Comparison of ENCODE assay signal across 25 cellular contexts in the genomic region with DNA sequence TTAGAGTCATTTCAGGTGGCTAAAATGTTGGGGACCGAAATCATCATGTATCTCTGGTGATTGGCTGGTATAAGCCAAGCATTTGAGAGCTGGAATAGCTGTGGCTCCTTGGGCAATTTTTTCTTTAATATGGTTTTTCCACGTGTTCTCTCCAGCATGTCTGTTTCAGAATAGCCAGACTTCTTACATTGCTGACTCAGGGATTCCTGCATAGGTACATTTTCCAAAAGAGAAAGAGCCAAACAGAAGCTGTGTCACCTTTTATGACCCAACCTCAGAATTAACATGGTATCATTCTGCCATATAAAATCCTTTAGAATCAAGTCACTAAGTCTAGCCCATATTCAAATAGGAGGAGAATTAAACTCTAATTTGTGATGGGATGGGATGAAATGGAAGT.
DNase-seq lines count a peak whose midpoint lies in the region; ATAC-seq, FAIRE-seq and TF ChIP-seq lines count a peak whose summit lies in the region.
"Had no signal": no experiment of that assay in that cellular context is flagged by ENCODE, and none has a peak within 500 bp of the region (broad histone marks: within the 10 kb centered on the region; RNA-seq: fewer than 3 reads in every experiment).

No MANE protein-coding gene starts in this region.

- no peak overlapping the region for H2BK12ac ChIP-seq in H1 (ENCODE audit: low read depth, low read length)

- H3K18ac ChIP-seq in IMR-90 (ENCODE audit: low read depth, low read length) = no peak overlapping the region
- H3K18ac ChIP-seq in H1 (ENCODE audit: extremely low read depth, low read length) = no peak overlapping the region

- no peak overlapping the region for H3K4me3 ChIP-seq in HepG2 (replicated peaks in 1 of 3; ENCODE audit: insufficient read depth in 1 of 3, low read depth in 2 of 3, low read length in 3 of 3)
- no peak overlapping the region for H3K4me3 ChIP-seq in right lobe of liver
- no peak overlapping the region for H3K4me3 ChIP-seq in IMR-90 (ENCODE audit: insufficient read depth, low read depth, low read length)
- H3K4me3 ChIP-seq in H1 (ENCODE audit: extremely low read depth in 1 of 4, insufficient read depth in 2 of 4, low read depth in 3 of 4, low read length in 4 of 4) = no peak overlapping the region
- H3K4me3 ChIP-seq: BLaER1, GM12878 had no signal

- H2BK15ac ChIP-seq in IMR-90 (ENCODE audit: low read depth, low read length) = no peak overlapping the region
- no peak overlapping the region for H2BK15ac ChIP-seq in H1 (ENCODE audit: low read length)

- H3K27me3 ChIP-seq in HepG2 (ENCODE audit: control insufficient read depth in 1 of 2, insufficient read depth in 2 of 2, low read length in 2 of 2) = no peaks in the 10 kb centered on the region
- no peaks in the 10 kb centered on the region for H3K27me3 ChIP-seq in right lobe of liver
- H3K27me3 ChIP-seq in IMR-90 (ENCODE audit: control insufficient read depth, insufficient read depth, low read length) = no peaks in the 10 kb centered on the region
- no peaks in the 10 kb centered on the region for H3K27me3 ChIP-seq in H1 (replicated peaks in 1 of 4; ENCODE audit: control insufficient read depth in 3 of 4, extremely low read depth in 1 of 4, insufficient read depth in 3 of 4, low read length in 3 of 4)
- H3K27me3 ChIP-seq: BLaER1 had no signal

- H4K20me1 ChIP-seq in HepG2 (ENCODE audit: insufficient read depth, low read length) (no peaks in the 10 kb centered on the region), IMR-90 (ENCODE audit: insufficient read depth, low read length) (no peaks in the 10 kb centered on the region), H1 (replicated peaks in 1 of 2; ENCODE audit: control insufficient read depth in 1 of 2, insufficient read depth in 2 of 2, low read length in 2 of 2) (no peaks in the 10 kb centered on the region)
- H4K20me1 ChIP-seq: BLaER1 had no signal

- no peak overlapping the region for H2BK5ac ChIP-seq in IMR-90 (ENCODE audit: low read depth, low read length, poor library complexity, severe bottlenecking)
- H2BK5ac ChIP-seq in H1 (ENCODE audit: low read depth, low read length) = no peak overlapping the region

- H3K79me1 ChIP-seq in IMR-90 (ENCODE audit: low read depth in 1 of 2, low read length in 2 of 2) (no peaks in the 10 kb centered on the region), H1 (ENCODE audit: low read depth, low read length) (no peaks in the 10 kb centered on the region)

- H3K23me2 ChIP-seq in H1 (ENCODE audit: low read depth, low read length) = no peaks in the 10 kb centered on the region

- POLR2A ChIA-PET in HepG2 (lab: Yijun Ruan, JAX) = no interaction called here
- POLR2A ChIA-PET in IMR-90 (lab: Charles Lee; ENCODE audit: unreplicated experiment) = interaction anchor here (0.6 kb wide), 1 partner anchor 87 kb away, joined by 3 read pairs; no protein-coding TSS in a partner anchor
- POLR2A ChIA-PET in H1 (lab: Charles Lee; ENCODE audit: partially characterized antibody) = no interaction called here

- H2BK20ac ChIP-seq in IMR-90 (ENCODE audit: low read depth, low read length) (no peak overlapping the region), H1 (ENCODE audit: low read length) (no peak overlapping the region)

- H3K36me3 ChIP-seq in HepG2 (replicated peaks in 1 of 2; ENCODE audit: control insufficient read depth in 1 of 2, insufficient read depth in 2 of 2, low read length in 2 of 2) = no peaks in the 10 kb centered on the region
- H3K36me3 ChIP-seq in right lobe of liver = no peaks in the 10 kb centered on the region
- H3K36me3 ChIP-seq in IMR-90 (ENCODE audit: control insufficient read depth, insufficient read depth, low read length) = no peaks in the 10 kb centered on the region
- H3K36me3 ChIP-seq in H1 (ENCODE audit: control insufficient read depth in 2 of 4, insufficient read depth in 4 of 4, low read length in 3 of 4) = no peaks in the 10 kb centered on the region
- H3K36me3 ChIP-seq: BE2C, BLaER1 had no signal

- H3K23ac ChIP-seq in IMR-90 (ENCODE audit: low read depth, low read length) = no peak overlapping the region
- no peak overlapping the region for H3K23ac ChIP-seq in H1 (ENCODE audit: insufficient read length)

- no peak for ATAC-seq in HepG2
- ATAC-seq in right lobe of liver = no peak
- no peak for ATAC-seq in IMR-90 (ENCODE audit: low read depth)
- ATAC-seq: GM12878 had no signal

- TF ChIP-seq EP300 in HepG2 (IDR thresholded peaks at IDR 0.05; ENCODE audit: low read depth in 2 of 2, low read length in 2 of 2) (no peak), HepG2 (CRISPR knock-in tag; IDR thresholded peaks at IDR 0.05; ENCODE audit: borderline replicate concordance) (no peak), H1 (IDR thresholded peaks at IDR 0.05; ENCODE audit: borderline replicate concordance in 1 of 2, low read depth in 2 of 2, low read length in 2 of 2) (no peak)

- no peaks in the 10 kb centered on the region for H3K4me1 ChIP-seq in HepG2 (ENCODE audit: insufficient read depth, low read length)
- no peaks in the 10 kb centered on the region for H3K4me1 ChIP-seq in right lobe of liver
- H3K4me1 ChIP-seq in IMR-90 (ENCODE audit: control insufficient read depth, insufficient read depth, low read length) = no peaks in the 10 kb centered on the region
- H3K4me1 ChIP-seq in H1 (replicated peaks in 1 of 4; ENCODE audit: control insufficient read depth in 3 of 4, insufficient read depth in 4 of 4, low read length in 3 of 4) = no peaks in the 10 kb centered on the region
- H3K4me1 ChIP-seq: BE2C, BLaER1 had no signal

- H2BK120ac ChIP-seq in IMR-90 (ENCODE audit: low read depth, low read length) (no peak overlapping the region), H1 (replicated peaks; ENCODE audit: low read depth, low read length) (no peak overlapping the region)

- no peaks in the 10 kb centered on the region for H3K79me2 ChIP-seq in HepG2 (ENCODE audit: insufficient read depth, low read length)
- H3K79me2 ChIP-seq in H1 (ENCODE audit: control insufficient read depth in 1 of 2, insufficient read depth in 2 of 2, low read length in 2 of 2) = no peaks in the 10 kb centered on the region

- CTCF ChIA-PET in HepG2 (lab: Yijun Ruan, JAX; ENCODE audit: low intra/inter-chr PET ratio, low total read pairs) = no interaction called here
- CTCF ChIA-PET in IMR-90 (lab: Yijun Ruan, JAX) = no interaction called here
- CTCF ChIA-PET in H1 (lab: Charles Lee; ENCODE audit: partially characterized antibody) = no interaction called here

- BruUV-seq in HepG2 (replicated peaks; lab: Mats Ljungman, UMichigan) (no TSS peak), IMR-90 (replicated peaks; lab: Mats Ljungman, UMichigan) (no TSS peak)

- H4K8ac ChIP-seq in IMR-90 (ENCODE audit: low read depth in 2 of 2, low read length in 2 of 2) = no peak overlapping the region
- no peak overlapping the region for H4K8ac ChIP-seq in H1 (ENCODE audit: extremely low read depth, insufficient read depth, low read length)

- H3K9me3 ChIP-seq in HepG2 (ENCODE audit: low read length) (no peaks in the 10 kb centered on the region), right lobe of liver (no peaks in the 10 kb centered on the region), IMR-90 (ENCODE audit: control insufficient read depth, insufficient read depth, low read length) (peaks cover 2% of the 10 kb centered on the region; the same call in 1 of the 2 replicates), H1 (ENCODE audit: insufficient read depth in 2 of 2, low read depth in 1 of 2, low read length in 1 of 2) (no peaks in the 10 kb centered on the region)
- H3K9me3 ChIP-seq: BE2C, BLaER1 had no signal

- H4K5ac ChIP-seq in IMR-90 (ENCODE audit: low read depth, low read length) (no peak overlapping the region), H1 (ENCODE audit: insufficient read length, low read depth, low read length) (no peak overlapping the region)

- H3K4ac ChIP-seq in IMR-90 (ENCODE audit: low read depth, low read length) (no peak overlapping the region), H1 (replicated peaks; ENCODE audit: insufficient read length, low read depth, low read length) (no peak overlapping the region)

- no peak overlapping the region for H3K4me2 ChIP-seq in HepG2 (ENCODE audit: low read depth, low read length)
- H3K4me2 ChIP-seq in IMR-90 (ENCODE audit: low read depth, low read length) = no peak overlapping the region
- no peak overlapping the region for H3K4me2 ChIP-seq in H1 (ENCODE audit: insufficient read depth in 1 of 2, low read depth in 2 of 2, low read length in 2 of 2)
- H3K4me2 ChIP-seq: BLaER1 had no signal

- H2AK9ac ChIP-seq in IMR-90 (replicated peaks; ENCODE audit: low read depth, low read length, poor library complexity) = no peak overlapping the region

- intact Hi-C loops in HepG2 (cut with micrococcal nuclease; ENCODE audit: unreplicated experiment) = no loop called here
- intact Hi-C loops in right lobe of liver (cut with DNase I) = no loop called here
- intact Hi-C loops in IMR-90 (cut with micrococcal nuclease) = no loop called here

- no peak for TF ChIP-seq RAD21 in HepG2 (CRISPR knock-in tag; IDR thresholded peaks at IDR 0.05)
- TF ChIP-seq RAD21 in IMR-90 (IDR thresholded peaks at IDR 0.05; ENCODE audit: low read length) = no peak
- no peak for TF ChIP-seq RAD21 in H1 (IDR thresholded peaks at IDR 0.05 in 1 of 2, conservative IDR thresholded peaks at IDR 0.05 in 1 of 2; ENCODE audit: low read depth in 2 of 2, low read length in 2 of 2)

- H3K27ac ChIP-seq in HepG2 (ENCODE audit: extremely low read length, insufficient read depth, low read length) = no peak overlapping the region
- no peak overlapping the region for H3K27ac ChIP-seq in right lobe of liver
- no peak overlapping the region for H3K27ac ChIP-seq in IMR-90 (ENCODE audit: insufficient read depth, low read length)
- no peak overlapping the region for H3K27ac ChIP-seq in H1 (ENCODE audit: low read depth, low read length)
- H3K27ac ChIP-seq: 22Rv1, BLaER1 had no signal

- H4K91ac ChIP-seq in IMR-90 (ENCODE audit: insufficient read depth, low read depth, low read length) = no peak overlapping the region
- H4K91ac ChIP-seq in H1 (replicated peaks; ENCODE audit: insufficient read length, low read length) = no peak overlapping the region

- in situ Hi-C loops in HepG2 (cut with HindIII; ENCODE audit: extremely low pct_ligation_motif_present, low pct_unique_long_range_greater_than_20kb) (no loop called here), IMR-90 (cut with MboI; ENCODE audit: low sequenced_read_pairs) (no loop called here)

- DNase-seq in HepG2 (ENCODE audit: low spot score) (no peak), right lobe of liver (no peak), IMR-90 (no peak), H1 (ENCODE audit: low read depth in 1 of 2, low spot score in 2 of 2) (no peak), NCI-H146 treated with DMSO at 0.1 percent for 48 hours (lab: John Stamatoyannopoulos, UW; ENCODE audit: unreplicated experiment) (no peak), SHP77 treated with DMSO at 0.1 percent for 48 hours (lab: John Stamatoyannopoulos, UW) (no peak)
- DNase-seq: ACHN; BE2C; C1 segment of cervical spinal cord; CD4-positive, alpha-beta memory T cell; CD4-positive, CD25-positive, alpha-beta regulatory T cell; CD8-positive, alpha-beta memory T cell; COR-L47; DMS 273 treated with DMSO at 0.1 percent for 48 hours; DMS153; DMS53; DMS79; DND-41; EL; GDM1 had no signal

- TF ChIP-seq CTCF in HepG2 (CRISPR knock-in tag; IDR thresholded peaks at IDR 0.05) (no peak), right lobe of liver (IDR thresholded peaks at IDR 0.05) (no peak), IMR-90 (conservative IDR thresholded peaks at IDR 0.05; ENCODE audit: low read depth, low read length) (no peak), H1 (IDR thresholded peaks at IDR 0.05; ENCODE audit: control extremely low read depth in 1 of 3, insufficient read depth in 1 of 3, low read depth in 1 of 3, low read length in 3 of 3) (no peak)

- H2AFZ ChIP-seq in HepG2 (ENCODE audit: low read length) (no peak overlapping the region), IMR-90 (replicated peaks; ENCODE audit: low read length, poor library complexity) (no peak overlapping the region), H1 (ENCODE audit: low read length) (no peak overlapping the region)

- WGBS in HepG2 (ENCODE audit: low lambda C conversion rate) = 3% methylated on average over 2 of the region's 2 CpGs
- 38% methylated on average over 2 of the region's 2 CpGs for WGBS in right lobe of liver (ENCODE audit: insufficient coverage, low coverage, low lambda C conversion rate, missing lambda C conversion rate)
- 17% methylated on average over 1 of the region's 2 CpGs; no CpG with 5 or more reads in 1 of the 2 experiments for WGBS in IMR-90 (ENCODE audit: extremely low coverage in 2 of 2, insufficient read length in 1 of 2), 2 experiments
- WGBS in H1 (ENCODE audit: extremely low coverage in 1 of 2, insufficient coverage in 1 of 2, insufficient read length in 1 of 2, insufficient replicate concordance in 2 of 2, low coverage in 1 of 2, low lambda C conversion rate in 2 of 2, missing lambda C conversion rate in 1 of 2), 2 experiments = 91% methylated on average over 2 of the region's 2 CpGs; no CpG with 5 or more reads in 1 of the 2 experiments

- FAIRE-seq in HepG2 (lab: Jason Lieb, UNC) (no peak), H1 (lab: Jason Lieb, UNC) (no peak)
- FAIRE-seq: GM12878, GM12892, GM18507 had no signal

- H2AK5ac ChIP-seq in IMR-90 (ENCODE audit: low read depth, low read length) (no peak overlapping the region), H1 (ENCODE audit: low read depth, low read length) (no peak overlapping the region)

- H3K14ac ChIP-seq in IMR-90 (replicated peaks; ENCODE audit: low read depth, low read length) (no peak overlapping the region), H1 (ENCODE audit: insufficient read length) (no peak overlapping the region)

- dilution Hi-C loops in IMR-90 (cut with HindIII; ENCODE audit: low sequenced_read_pairs, unreplicated experiment) = no loop called here

- no peak overlapping the region for H3K9ac ChIP-seq in HepG2 (ENCODE audit: insufficient read depth, low read depth, low read length)
- no peak overlapping the region for H3K9ac ChIP-seq in IMR-90 (ENCODE audit: low read depth, low read length)
- no peak overlapping the region for H3K9ac ChIP-seq in H1 (replicated peaks in 1 of 4; ENCODE audit: extremely low read depth in 1 of 4, low read depth in 3 of 4, low read length in 3 of 4)
- H3K9ac ChIP-seq: BLaER1 had no signal

- TF ChIP-seq POLR2A in HepG2 (IDR thresholded peaks at IDR 0.05; ENCODE audit: insufficient read depth in 1 of 2, low read depth in 2 of 2, low read length in 2 of 2) (no peak), right lobe of liver (IDR thresholded peaks at IDR 0.05) (no peak), IMR-90 (IDR thresholded peaks at IDR 0.05; ENCODE audit: low read depth, low read length) (no peak), H1 (IDR thresholded peaks at IDR 0.05; ENCODE audit: control extremely low read depth in 1 of 2, low read depth in 2 of 2, low read length in 2 of 2) (no peak)

- no peaks in the 10 kb centered on the region; the same call in 1 of the 2 replicates for H3K9me1 ChIP-seq in IMR-90 (ENCODE audit: insufficient read depth, low read length)

- H3K56ac ChIP-seq in IMR-90 (ENCODE audit: extremely low read depth, insufficient read depth, low read length) = no peak overlapping the region
- no peak overlapping the region for H3K56ac ChIP-seq in H1 (replicated peaks; ENCODE audit: insufficient read length, low read depth, low read length)

Comparison
In these comparisons a context has a peak if more than half of its experiments do, and no peak if none do; other contexts are left out.
1. Of the 41 proteins assayed by ChIP-seq in both HepG2 and H1: peak only in HepG2: none; only in H1: none; in both: MAFK; in neither: 40.